In the genomic region with DNA sequence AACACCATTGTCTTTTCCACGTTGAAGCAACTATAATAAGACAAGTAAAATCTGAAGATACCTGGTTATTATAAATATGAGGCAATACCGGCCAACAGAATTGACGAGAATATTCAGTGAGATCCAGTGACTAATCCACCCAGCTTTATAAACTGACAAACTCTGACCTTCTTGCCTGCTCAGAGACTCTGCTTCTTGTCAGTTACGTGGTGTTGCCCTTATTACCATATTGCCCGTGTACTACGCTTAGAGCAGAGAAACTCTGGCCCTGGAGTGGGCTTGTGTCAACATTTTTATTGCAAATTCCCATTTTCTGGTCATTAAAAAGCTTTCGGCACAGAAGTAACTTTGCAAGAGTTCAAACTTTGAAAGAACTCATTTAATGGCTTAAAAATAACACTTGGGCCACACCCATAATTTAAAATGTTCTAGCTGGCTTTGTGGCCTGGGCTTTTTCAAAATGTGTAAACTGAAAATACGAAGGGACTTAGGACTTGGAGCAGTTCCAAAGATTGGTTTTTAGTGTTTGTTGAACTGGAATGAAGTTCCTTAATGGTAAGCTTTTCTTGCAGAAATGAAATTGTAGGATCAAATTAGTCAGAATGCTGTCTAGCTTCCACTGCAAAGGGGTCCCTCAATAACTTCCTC, we compare ENCODE assay signal across 22 cellular contexts.
DNase-seq lines count a peak whose midpoint lies in the region; ATAC-seq and TF ChIP-seq lines count a peak whose summit lies in the region.
"Had no signal": no experiment of that assay in that cellular context is flagged by ENCODE, and none has a peak within 500 bp of the region (broad histone marks: within the 10 kb centered on the region; RNA-seq: fewer than 3 reads in every experiment).

No MANE protein-coding gene starts in this region.

- peak overlapping the region in 1 of 2 donors; percentile 21 for H3K4me3 ChIP-seq in stomach smooth muscle (ENCODE audit: low read length in 2 of 2)
- no peak overlapping the region for H3K4me3 ChIP-seq in tibial artery
- H3K4me3 ChIP-seq: cardiac muscle cell had no signal

- no peak overlapping the region for H3K9ac ChIP-seq in stomach smooth muscle (ENCODE audit: low read length in 2 of 2)

- intact Hi-C loops in tibial artery (cut with DNase I; ENCODE audit: low total_unique reads) = no loop called here

- H3K36me3 ChIP-seq in stomach smooth muscle (ENCODE audit: control insufficient read depth in 2 of 2, insufficient read depth in 2 of 2, low read length in 2 of 2) (no peaks in the 10 kb centered on the region), tibial artery (no peaks in the 10 kb centered on the region)
- H3K36me3 ChIP-seq: BE2C, cardiac muscle cell had no signal

- H3K27ac ChIP-seq in stomach smooth muscle (ENCODE audit: low read length) (peak overlapping the region; percentile 56), tibial artery (peak overlapping the region in 1 of 2 donors; percentile 30)
- H3K27ac ChIP-seq: 22Rv1, cardiac muscle cell had no signal

- DNase-seq in DMS79 treated with DMSO at 0.1 percent for 48 hours (lab: John Stamatoyannopoulos, UW) (peak; percentile 49), DMS79 (lab: John Stamatoyannopoulos, UW) (no peak), astrocyte of the hippocampus (ENCODE audit: low read depth, low spot score) (peak; percentile 53), left kidney (ENCODE audit: low read depth, low spot score) (peak; percentile 9), tibial artery (no peak)
- DNase-seq in activated CD4-positive, CD25-positive, alpha-beta regulatory T cell treated with anti-CD3 and anti-CD28 coated beads, Interleukin-2, amount 50 U/mL, for 72 hours = no peak
- DNase-seq: activated CD4-positive, alpha-beta memory T cell treated with anti-CD3 and anti-CD28 coated beads for 36 hours; activated naive CD4-positive, alpha-beta T cell treated with anti-CD3 and anti-CD28 coated beads, Interleukin-2, amount 50 U/mL, for 16 hours; activated T-cell treated with anti-CD3 and anti-CD28 coated beads, Interleukin-2, amount 50 U/mL, for 24 hours; BE2C; DMS 273 treated with DMSO at 0.1 percent for 48 hours; hippocampal formation; kidney glomerular epithelial cell; NCI-H1092; NCI-H2171; NCI-H82; stimulated activated CD4-positive, alpha-beta T cell treated with anti-CD3 and anti-CD28 coated beads, Interleukin-12 subunit alpha, Interleukin-12 subunit beta, amount 100 ng/mL, for 4 hours had no signal

- no peak for ATAC-seq in HG02885 (IDR thresholded peaks at IDR 0.05; ENCODE audit: poor library complexity, unreplicated experiment)
- ATAC-seq: stimulated activated memory B cell treated with anti-CD40 and anti-IgM and Interleukin-4, amounts not matched to agents 10 μg/mL and 1 μg/mL and 100 μg/mL, for 72 hours had no signal

- TF ChIP-seq CTCF in tibial artery (IDR thresholded peaks at IDR 0.05) = no peak

- H3K4me1 ChIP-seq in stomach smooth muscle (ENCODE audit: control insufficient read depth, insufficient read depth, low read length) (peaks cover 12% of the 10 kb centered on the region), tibial artery (peaks cover 0 to 13% (median 8%) of the 10 kb centered on the region in 4 donors)
- H3K4me1 ChIP-seq: BE2C had no signal

- H3K9me3 ChIP-seq in stomach smooth muscle (ENCODE audit: control insufficient read depth in 2 of 2, low read length in 2 of 2) = no peaks in the 10 kb centered on the region
- H3K9me3 ChIP-seq in tibial artery = no peaks in the 10 kb centered on the region
- H3K9me3 ChIP-seq: BE2C had no signal

- H3K27me3 ChIP-seq in stomach smooth muscle (ENCODE audit: control insufficient read depth in 1 of 2, insufficient read depth in 2 of 2, low read length in 2 of 2) (no peaks in the 10 kb centered on the region), tibial artery (no peaks in the 10 kb centered on the region)
- H3K27me3 ChIP-seq: BE2C, cardiac muscle cell had no signal

Comparison
In these comparisons a context has a peak if more than half of its experiments do, and no peak if none do; other contexts are left out.
1. DNase-seq: peak in DMS79 treated with DMSO at 0.1 percent for 48 hours (single experiment), astrocyte of the hippocampus (single experiment) and left kidney (single experiment); none in DMS79 (single experiment), activated CD4-positive, CD25-positive, alpha-beta regulatory T cell treated with anti-CD3 and anti-CD28 coated beads, Interleukin-2, amount 50 U/mL, for 72 hours (single experiment) and tibial artery (0 of 2).